4 cellular contexts compared by ENCODE assay signal in the genomic region with DNA sequence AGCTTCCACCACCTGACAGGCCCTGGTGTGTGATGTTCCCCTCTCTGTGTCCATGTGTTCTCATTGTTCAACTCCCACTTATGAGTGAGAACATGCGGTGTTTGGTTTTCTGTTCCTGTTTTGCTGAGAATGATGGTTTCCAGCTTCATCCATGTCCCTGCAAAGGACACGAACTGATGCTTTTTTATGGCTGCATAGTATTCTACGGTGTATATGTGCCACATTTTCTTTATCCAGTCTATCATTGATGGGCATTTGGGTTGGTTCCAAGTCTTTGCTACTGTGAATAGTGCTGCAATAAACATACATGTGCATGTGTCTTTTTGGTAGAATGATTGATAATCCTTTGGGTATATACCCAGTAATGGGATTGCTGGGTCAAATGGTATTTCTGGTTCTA.
DNase-seq lines count a peak whose midpoint lies in the region; ATAC-seq, FAIRE-seq and TF ChIP-seq lines count a peak whose summit lies in the region.
"Not testable (repeated sequence)": the region's sequence is repeated elsewhere in the genome, so short reads cannot be mapped to it uniquely, and the experiment has no call there.

No MANE protein-coding gene starts in this region.

- not testable (repeated sequence) for FAIRE-seq in K562 (lab: Jason Lieb, UNC); HepG2 (lab: Jason Lieb, UNC)

- not testable (repeated sequence) for H3K27me3 ChIP-seq in K562 (ENCODE audit: control insufficient read depth in 2 of 2, insufficient read depth in 2 of 2, low read length in 2 of 2); HepG2 (ENCODE audit: control insufficient read depth in 1 of 2, insufficient read depth in 2 of 2, low read length in 2 of 2); testis

- ATAC-seq in K562, HepG2: not testable (repeated sequence)

- H2AFZ ChIP-seq in K562 (ENCODE audit: low read depth, low read length); HepG2 (ENCODE audit: low read length): not testable (repeated sequence)

- TF ChIP-seq EP300 in K562 (IDR thresholded peaks at IDR 0.05; ENCODE audit: low read length); HepG2 (IDR thresholded peaks at IDR 0.05; ENCODE audit: low read depth in 2 of 2, low read length in 2 of 2); HepG2 (CRISPR knock-in tag; IDR thresholded peaks at IDR 0.05; ENCODE audit: borderline replicate concordance): not testable (repeated sequence)

- H4K20me1 ChIP-seq in K562 (replicated peaks; ENCODE audit: control insufficient read depth, insufficient read depth, low read length); HepG2 (ENCODE audit: insufficient read depth, low read length): not testable (repeated sequence)

- not testable (repeated sequence) for H3K79me2 ChIP-seq in K562 (ENCODE audit: control insufficient read depth, insufficient read depth, low read length)
- peaks cover 20% of the 10 kb centered on the region for H3K79me2 ChIP-seq in HepG2 (ENCODE audit: insufficient read depth, low read length)

- not testable (repeated sequence) for TF ChIP-seq POLR2A in K562 (conservative IDR thresholded peaks at IDR 0.05); HepG2 (IDR thresholded peaks at IDR 0.05; ENCODE audit: insufficient read depth in 1 of 2, low read depth in 2 of 2, low read length in 2 of 2); testis (IDR thresholded peaks at IDR 0.05)

- H3K9ac ChIP-seq in K562 (ENCODE audit: insufficient read depth in 1 of 2, low read depth in 2 of 2, low read length in 2 of 2); HepG2 (ENCODE audit: insufficient read depth, low read depth, low read length): not testable (repeated sequence)

- H3K4me1 ChIP-seq in HEK293 (ENCODE audit: control insufficient read depth, insufficient read depth, low read length) = peaks cover 30% of the 10 kb centered on the region
- not testable (repeated sequence) for H3K4me1 ChIP-seq in K562 (replicated peaks in 1 of 2; ENCODE audit: control insufficient read depth in 2 of 2, insufficient read depth in 2 of 2, low read length in 2 of 2)
- H3K4me1 ChIP-seq in HepG2 (ENCODE audit: insufficient read depth, low read length) = peaks cover 72% of the 10 kb centered on the region
- H3K4me1 ChIP-seq in testis = peaks cover 31% of the 10 kb centered on the region

- H3K9me1 ChIP-seq in K562 (ENCODE audit: control insufficient read depth, insufficient read depth, low read length) = not testable (repeated sequence)

- not testable (repeated sequence) for H3K36me3 ChIP-seq in HEK293 (ENCODE audit: control insufficient read depth in 2 of 2, insufficient read depth in 1 of 2, low read length in 2 of 2); K562 (ENCODE audit: control insufficient read depth, insufficient read depth, low read length); HepG2 (replicated peaks in 1 of 2; ENCODE audit: control insufficient read depth in 1 of 2, insufficient read depth in 2 of 2, low read length in 2 of 2); testis (ENCODE audit: low read depth, missing control alignments)

- CTCF ChIA-PET in HEK293 (lab: Yijun Ruan, JAX); HepG2 (lab: Yijun Ruan, JAX; ENCODE audit: low intra/inter-chr PET ratio, low total read pairs): not testable (repeated sequence)
- CTCF ChIA-PET in K562 (lab: Yijun Ruan, JAX; ENCODE audit: low intra/inter-chr PET ratio) = interaction anchor here (0.6 kb wide), 1 partner anchor 148 kb away, joined by 4 read pairs; no protein-coding TSS in a partner anchor

- not testable (repeated sequence) for BruUV-seq in K562 (replicated peaks; lab: Mats Ljungman, UMichigan); HepG2 (replicated peaks; lab: Mats Ljungman, UMichigan)

- POLR2A ChIA-PET in HEK293 (lab: Yijun Ruan, JAX); K562 (lab: Yijun Ruan, JAX); HepG2 (lab: Yijun Ruan, JAX): not testable (repeated sequence)

- in situ Hi-C loops in K562 (cut with MboI); HepG2 (cut with HindIII; ENCODE audit: extremely low pct_ligation_motif_present, low pct_unique_long_range_greater_than_20kb): not testable (repeated sequence)

- not testable (repeated sequence) for H3K4me2 ChIP-seq in K562 (ENCODE audit: insufficient read depth, low read length); HepG2 (ENCODE audit: low read depth, low read length)

- not testable (repeated sequence) for H3K9me3 ChIP-seq in HEK293 (ENCODE audit: control insufficient read depth, insufficient read depth, low read depth, low read length); K562 (replicated peaks; ENCODE audit: control insufficient read depth, insufficient read depth, low read depth, low read length); HepG2 (ENCODE audit: low read length); testis

- not testable (repeated sequence) for DNase-seq in K562 (ENCODE audit: extremely low read depth in 1 of 4, low spot score in 3 of 4); HepG2 (ENCODE audit: low spot score); testis

- intact Hi-C loops in K562 (cut with micrococcal nuclease); HepG2 (cut with micrococcal nuclease; ENCODE audit: unreplicated experiment); testis (cut with DNase I; ENCODE audit: low total_unique reads): not testable (repeated sequence)

- WGBS in K562 (ENCODE audit: insufficient coverage, low coverage, missing lambda C conversion rate) = 37% methylated on average over 2 of the region's 3 CpGs
- WGBS in HepG2 (ENCODE audit: low lambda C conversion rate) = 93% methylated on average over 3 of the region's 3 CpGs
- WGBS in testis, 2 donors = 91 to 97% methylated on average over 3 of the region's 3 CpGs

- H3K4me3 ChIP-seq in HEK293 (ENCODE audit: low read depth, low read length); K562; HepG2 (replicated peaks in 1 of 3; ENCODE audit: insufficient read depth in 1 of 3, low read depth in 2 of 3, low read length in 3 of 3); testis: not testable (repeated sequence)

- H3K27ac ChIP-seq in HEK293 (ENCODE audit: extremely low read depth, low read depth, low read length); K562 (ENCODE audit: extremely low read depth, low read depth, low read length); HepG2 (ENCODE audit: extremely low read length, insufficient read depth, low read length): not testable (repeated sequence)
- peak overlapping the region; percentile 2 to 60 for H3K27ac ChIP-seq in testis

- TF ChIP-seq RAD21 in K562 (CRISPR knock-in tag; conservative IDR thresholded peaks at IDR 0.05 in 1 of 2, IDR thresholded peaks at IDR 0.05 in 1 of 2); HepG2 (CRISPR knock-in tag; IDR thresholded peaks at IDR 0.05): not testable (repeated sequence)

- TF ChIP-seq CTCF in HEK293 (tag by site-specific recombination; IDR thresholded peaks at IDR 0.05); K562 (IDR thresholded peaks at IDR 0.05 in 2 of 3, conservative IDR thresholded peaks at IDR 0.05 in 1 of 3; ENCODE audit: insufficient read depth in 2 of 3, low read depth in 1 of 3, low read length in 3 of 3); HepG2 (CRISPR knock-in tag; IDR thresholded peaks at IDR 0.05); testis (IDR thresholded peaks at IDR 0.05): not testable (repeated sequence)

TF ChIP-seq in HEK293, 187 proteins besides CTCF, POLR2A, EP300 and RAD21:
- TF ChIP-seq ZNF202 (tag by site-specific recombination; IDR thresholded peaks at IDR 0.05; ENCODE audit: borderline replicate concordance) = peak; percentile 8; the same call in 1 of the 2 replicates
- TF ChIP-seq, protein P1, sequence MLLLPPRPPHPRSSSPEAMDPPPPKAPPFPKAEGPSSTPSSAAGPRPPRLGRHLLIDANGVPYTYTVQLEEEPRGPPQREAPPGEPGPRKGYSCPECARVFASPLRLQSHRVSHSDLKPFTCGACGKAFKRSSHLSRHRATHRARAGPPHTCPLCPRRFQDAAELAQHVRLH (tag by site-specific recombination; IDR thresholded peaks at IDR 0.05) = peak; percentile 54; the same call in 1 of the 2 replicates
- TF ChIP-seq ZNF146 (tag by site-specific recombination; IDR thresholded peaks at IDR 0.05) = peak; percentile 94

TF ChIP-seq in K562, 482 proteins besides CTCF, POLR2A, EP300 and RAD21:
- TF ChIP-seq ZNF146 (CRISPR knock-in tag; IDR thresholded peaks at IDR 0.05; ENCODE audit: unreplicated experiment) = peak; percentile 11

TF ChIP-seq in HepG2, 621 proteins besides CTCF, POLR2A, EP300 and RAD21:
- 0 out of 2 replicates have a peak, but pooled peaks have one; percentile 24 for TF ChIP-seq ZMYM3 (CRISPR knock-in tag; IDR thresholded peaks at IDR 0.05)
